Comparison of ENCODE assay signal across 17 cellular contexts in genomic region chr20:37816003-37816402, GRCh38.
A peak's percentile ranks its signal among the peaks of the same experiment; 100 is the strongest.
DNase-seq lines count a peak whose midpoint lies in the region; ATAC-seq lines count a peak whose summit lies in the region.
"Had no signal": no experiment of that assay in that cellular context is flagged by ENCODE, and none has a peak within 500 bp of the region (broad histone marks: within the 10 kb centered on the region; RNA-seq: fewer than 3 reads in every experiment).

No MANE protein-coding gene starts in this region.

- peaks cover 14% of the 10 kb centered on the region for H3K4me1 Mint-ChIP-seq in memory B cell
- H3K4me1 Mint-ChIP-seq: CD14-positive monocyte had no signal

- no peak overlapping the region for H3K4me3 Mint-ChIP-seq in memory B cell
- H3K4me3 Mint-ChIP-seq: activated naive CD8-positive, alpha-beta T cell; CD14-positive monocyte; immature natural killer cell had no signal

- H3K36me3 Mint-ChIP-seq in memory B cell = peaks cover 29% of the 10 kb centered on the region

- no peaks in the 10 kb centered on the region for H3K9me3 Mint-ChIP-seq in memory B cell
- H3K9me3 Mint-ChIP-seq: CD14-positive monocyte, immature natural killer cell had no signal

- H3K9me3 ChIP-seq in HAP-1 = no peaks in the 10 kb centered on the region
- H3K9me3 ChIP-seq: heart left ventricle, left lung, SK-N-SH had no signal

- no peaks in the 10 kb centered on the region for H3K27me3 Mint-ChIP-seq in memory B cell
- H3K27me3 Mint-ChIP-seq: activated naive CD8-positive, alpha-beta T cell; progenitor cell of endocrine pancreas had no signal

- in situ Hi-C loops in HAP-1 (cut with MboI; ENCODE audit: low sequenced_read_pairs) = no loop called here

- no peaks in the 10 kb centered on the region for H3K36me3 ChIP-seq in HAP-1 (replicated peaks)

- peak overlapping the region; percentile 43 for H3K27ac Mint-ChIP-seq in memory B cell
- H3K27ac Mint-ChIP-seq: activated naive CD8-positive, alpha-beta T cell; progenitor cell of endocrine pancreas had no signal

- H3K27me3 ChIP-seq in HAP-1 (ENCODE audit: low read depth) = no peaks in the 10 kb centered on the region
- H3K27me3 ChIP-seq: heart left ventricle, left lung had no signal

- ATAC-seq in memory B cell (ENCODE audit: low read depth) (no peak), HG02970 (IDR thresholded peaks at IDR 0.05; ENCODE audit: low FRiP score, unreplicated experiment) (no peak), HG02885 (IDR thresholded peaks at IDR 0.05; ENCODE audit: poor library complexity, unreplicated experiment) (no peak)
- ATAC-seq: heart left ventricle, left lung had no signal

- DNase-seq in HAP-1 (ENCODE audit: low spot score in 2 of 2) (peak; percentile 52 to 91), NCI-H1417 treated with DMSO at 0.1 percent for 48 hours (lab: John Stamatoyannopoulos, UW) (peak; percentile 30), NCI-H748 (lab: John Stamatoyannopoulos, UW; ENCODE audit: unreplicated experiment) (peak; percentile 89), memory B cell (ENCODE audit: low spot score in 2 of 2) (no peak), H4 (ENCODE audit: low spot score) (no peak)
- DNase-seq: activated CD4-positive, alpha-beta T cell treated with anti-CD3 and anti-CD28 coated beads, Interleukin-2, amount 50 U/mL, for 1 hour; cerebellar nuclear complex; heart left ventricle; immature natural killer cell; left lung; NCI-H510A; SK-N-SH had no signal

- no peak overlapping the region for H3K4me3 ChIP-seq in HAP-1
- H3K4me3 ChIP-seq: heart left ventricle, left lung had no signal

- peaks cover 20% of the 10 kb centered on the region for H3K4me1 ChIP-seq in HAP-1
- H3K4me1 ChIP-seq: left lung had no signal

Comparison
In these comparisons a context has a peak if more than half of its experiments do, and no peak if none do; other contexts are left out.
1. DNase-seq: peak in HAP-1 (2 of 2), NCI-H1417 treated with DMSO at 0.1 percent for 48 hours (single experiment) and NCI-H748 (single experiment); none in memory B cell (0 of 2) and H4 (single experiment).